Comparison of ENCODE assay signal across 28 cellular contexts in genomic region chrX:135432881-135433521, GRCh38. TPM values are rescaled to one million over a fixed set of nuclear protein-coding genes. Genes with fewer than 3 reads are reported as not detected.
DNase-seq lines count a peak whose midpoint lies in the region; ATAC-seq and TF ChIP-seq lines count a peak whose summit lies in the region.
"Had no signal": no experiment of that assay in that cellular context is flagged by ENCODE, and none has a peak within 500 bp of the region (broad histone marks: within the 10 kb centered on the region; RNA-seq: fewer than 3 reads in every experiment).

No MANE protein-coding gene starts in this region.

- DNase-seq in Ammon's horn (ENCODE audit: low spot score) (peak; percentile 4), H7 (peak; percentile 39), Panc1 (ENCODE audit: low read depth, low spot score) (no peak), dorsolateral prefrontal cortex (peak in 6 of 10 donors; percentile 24 to 69 (median 56)), GM20000 (ENCODE audit: low spot score) (no peak)
- no peak for DNase-seq in activated CD4-positive, alpha-beta memory T cell treated with anti-CD3 and anti-CD28 coated beads, Interleukin-2, amount 10 ng/mL, durations not matched to agents 7 days and 5 days
- DNase-seq: activated CD4-positive, alpha-beta T cell treated with anti-CD3 and anti-CD28 coated beads for 4 hours; activated T-cell treated with anti-CD3 and anti-CD28 coated beads for 4 hours; amniotic stem cell; C1 segment of cervical spinal cord; Caco-2; esophagus squamous epithelium; foreskin melanocyte; heart right ventricle; MG63; NCI-H1105; NCI-H2081 treated with DMSO at 0.1 percent for 48 hours; NCI-H446; spleen; stimulated activated CD8-positive, alpha-beta memory T cell treated with anti-CD3 and anti-CD28 coated beads, Interleukin-4, amount 100 ng/mL, for 48 hours; stimulated activated naive CD8-positive, alpha-beta T cell treated with anti-CD3 and anti-CD28 coated beads, Interleukin-15, amount 100 ng/mL, for 72 hours; tibial artery had no signal

- BruUV-seq in Panc1 (replicated peaks; lab: Mats Ljungman, UMichigan), result no TSS peak

- TF ChIP-seq CTCF in Panc1 (IDR thresholded peaks at IDR 0.05), result peak; percentile 23
- peak in 1 of 56 donors; percentile 11 for TF ChIP-seq CTCF in dorsolateral prefrontal cortex (IDR thresholded peaks at IDR 0.05 in 54 of 56, conservative IDR thresholded peaks at IDR 0.05 in 2 of 56; ENCODE audit: low read depth in 1 of 56, partially characterized antibody in 56 of 56)
- no peak for TF ChIP-seq CTCF in GM20000 (IDR thresholded peaks at IDR 0.05; ENCODE audit: extremely low read depth, missing control alignments)

- no peak overlapping the region for H3K4me3 ChIP-seq in H7 (ENCODE audit: insufficient read depth, low read depth, low read length)
- H3K4me3 ChIP-seq in Panc1 (ENCODE audit: low read depth in 2 of 2, low read length in 2 of 2), result no peak overlapping the region
- H3K4me3 ChIP-seq in dorsolateral prefrontal cortex, result peak overlapping the region in 19 of 59 donors; percentile 5 to 46 (median 25)
- H3K4me3 ChIP-seq: esophagus squamous epithelium, heart right ventricle, MG63, spleen, tibial artery had no signal

- H3K9me3 Mint-ChIP-seq in activated CD4-positive, alpha-beta memory T cell treated with anti-CD3 and anti-CD28 coated beads, Interleukin-2, amount 10 ng/mL, durations not matched to agents 7 days and 5 days, result peaks cover 9% of the 10 kb centered on the region

- H3K36me3 ChIP-seq in H7 (replicated peaks; ENCODE audit: control insufficient read depth, insufficient read depth, low read length) (no peaks in the 10 kb centered on the region), Panc1 (ENCODE audit: control insufficient read depth, insufficient read depth, low read length) (no peaks in the 10 kb centered on the region)
- H3K36me3 ChIP-seq: esophagus squamous epithelium, heart right ventricle, MG63, spleen, tibial artery had no signal

- H3K27ac ChIP-seq in Panc1 (ENCODE audit: low read length) (no peak overlapping the region), dorsolateral prefrontal cortex (no peak overlapping the region)
- H3K27ac ChIP-seq: esophagus squamous epithelium, heart right ventricle, KMS-11, spleen, tibial artery had no signal

- H3K4me1 Mint-ChIP-seq in activated CD4-positive, alpha-beta memory T cell treated with anti-CD3 and anti-CD28 coated beads, Interleukin-2, amount 10 ng/mL, durations not matched to agents 7 days and 5 days, result peaks cover 14% of the 10 kb centered on the region
- H3K4me1 Mint-ChIP-seq: activated naive CD4-positive, alpha-beta T cell treated with anti-CD3 and anti-CD28 coated beads, Interleukin-2, amount 50 U/mL, for 24 hours; brain had no signal

- intact Hi-C loops in Panc1 (cut with micrococcal nuclease; ENCODE audit: unreplicated experiment), result no loop called here
- intact Hi-C loops in dorsolateral prefrontal cortex (cut with DNase I), result loop anchor here in 1 of 2 donors (5.0 kb wide), 1 partner anchor 49 kb away; no protein-coding TSS in a partner anchor

- no peaks in the 10 kb centered on the region for H3K4me1 ChIP-seq in Panc1 (ENCODE audit: control insufficient read depth, insufficient read depth, low read length)
- H3K4me1 ChIP-seq: Caco-2, esophagus squamous epithelium, heart right ventricle, spleen, tibial artery had no signal

- H3K4me3 Mint-ChIP-seq in activated CD4-positive, alpha-beta memory T cell treated with anti-CD3 and anti-CD28 coated beads, Interleukin-2, amount 10 ng/mL, durations not matched to agents 7 days and 5 days, result no peak overlapping the region
- H3K4me3 Mint-ChIP-seq: activated naive CD4-positive, alpha-beta T cell treated with anti-CD3 and anti-CD28 coated beads, Interleukin-2, amount 50 U/mL, for 24 hours; brain; stimulated activated naive CD8-positive, alpha-beta T cell treated with anti-CD3 and anti-CD28 coated beads, Interleukin-15, amount 100 ng/mL, for 72 hours had no signal

- no peak overlapping the region for H3K27ac Mint-ChIP-seq in activated CD4-positive, alpha-beta memory T cell treated with anti-CD3 and anti-CD28 coated beads, Interleukin-2, amount 10 ng/mL, durations not matched to agents 7 days and 5 days
- H3K27ac Mint-ChIP-seq: activated naive CD4-positive, alpha-beta T cell treated with anti-CD3 and anti-CD28 coated beads, Interleukin-2, amount 50 U/mL, for 24 hours; brain had no signal

- H3K27me3 ChIP-seq in H7 (ENCODE audit: control insufficient read depth, insufficient read depth, low read length) (no peaks in the 10 kb centered on the region), Panc1 (ENCODE audit: control insufficient read depth, insufficient read depth, low read length) (peaks cover 21% of the 10 kb centered on the region), dorsolateral prefrontal cortex (peaks cover 0 to 60% (median 9%) of the 10 kb centered on the region in 45 donors)
- H3K27me3 ChIP-seq: esophagus squamous epithelium, MG63, tibial artery had no signal

- H3K27me3 Mint-ChIP-seq in activated CD4-positive, alpha-beta memory T cell treated with anti-CD3 and anti-CD28 coated beads, Interleukin-2, amount 10 ng/mL, durations not matched to agents 7 days and 5 days, result no peaks in the 10 kb centered on the region
- H3K27me3 Mint-ChIP-seq: brain had no signal

- CTCF ChIA-PET in Panc1 (lab: Charles Lee), result no interaction called here
- CTCF ChIA-PET in activated CD4-positive, alpha-beta memory T cell treated with anti-CD3 and anti-CD28 coated beads, Interleukin-2, amount 10 ng/mL, durations not matched to agents 7 days and 5 days (lab: Charles Lee), result no interaction called here

- peaks cover 7% of the 10 kb centered on the region for H3K36me3 Mint-ChIP-seq in activated CD4-positive, alpha-beta memory T cell treated with anti-CD3 and anti-CD28 coated beads, Interleukin-2, amount 10 ng/mL, durations not matched to agents 7 days and 5 days (ENCODE audit: low read depth)
- H3K36me3 Mint-ChIP-seq: brain had no signal

- ATAC-seq in Panc1, result no peak
- no peak for ATAC-seq in HG02870 (IDR thresholded peaks at IDR 0.05; ENCODE audit: unreplicated experiment)
- no peak for ATAC-seq in HG02623 (IDR thresholded peaks at IDR 0.05; ENCODE audit: unreplicated experiment)
- ATAC-seq: right cardiac atrium had no signal

- POLR2A ChIA-PET in Panc1 (lab: Charles Lee), result no interaction called here
- POLR2A ChIA-PET in activated CD4-positive, alpha-beta memory T cell treated with anti-CD3 and anti-CD28 coated beads, Interleukin-2, amount 10 ng/mL, durations not matched to agents 7 days and 5 days (lab: Charles Lee), result no interaction called here

- H3K9me3 ChIP-seq in Panc1 (ENCODE audit: control insufficient read depth, insufficient read depth, low read depth, low read length), result no peaks in the 10 kb centered on the region
- H3K9me3 ChIP-seq: Caco-2, esophagus squamous epithelium, MG63, tibial artery had no signal

- in situ Hi-C loops in Panc1 (cut with HindIII; ENCODE audit: low pct_unique_long_range_greater_than_20kb, low sequenced_read_pairs), result no loop called here

RNA-seq across cellular contexts. Expression of gene SMIM10L2A, which starts 11.3 kb away (rescaled TPM):
- total RNA-seq in H7 (2014; rRNA removed; shearing (Covaris generic)), result 7.0 and 11.5 TPM in 2 replicates
- total RNA-seq in Panc1 (2021; ENCODE audit: unreplicated experiment) (0.36 TPM), dorsolateral prefrontal cortex (10 to 100 TPM; 11.8 to 49.0 (median 27.9) TPM)
- 0.38 TPM for polyA plus RNA-seq in Panc1 (2012; ENCODE audit: insufficient read length)
- under 1 TPM; 0.33 to 0.45 TPM for total RNA-seq in activated CD4-positive, alpha-beta memory T cell treated with anti-CD3 and anti-CD28 coated beads, Interleukin-2, amount 10 ng/mL, durations not matched to agents 7 days and 5 days

Comparison
In these comparisons a context has a peak if more than half of its experiments do, and no peak if none do; other contexts are left out.
1. DNase-seq: peak in Ammon's horn (single experiment), H7 (single experiment) and dorsolateral prefrontal cortex (6 of 10); none in Panc1 (single experiment), GM20000 (single experiment) and activated CD4-positive, alpha-beta memory T cell treated with anti-CD3 and anti-CD28 coated beads, Interleukin-2, amount 10 ng/mL, durations not matched to agents 7 days and 5 days (single experiment).